24 cellular contexts compared by ENCODE assay signal in genomic region chr17:80799553-80800403, GRCh38.
DNase-seq lines count a peak whose midpoint lies in the region.
"Had no signal": no experiment of that assay in that cellular context is flagged by ENCODE, and none has a peak within 500 bp of the region (broad histone marks: within the 10 kb centered on the region; RNA-seq: fewer than 3 reads in every experiment).

No MANE protein-coding gene starts in this region.

- peak overlapping the region; percentile 52 for H4K91ac ChIP-seq in mesenchymal stem cell (ENCODE audit: low read length)

- DNase-seq in DMS153 (lab: John Stamatoyannopoulos, UW) (peak; percentile 91), SHP77 treated with DMSO at 0.1 percent for 48 hours (lab: John Stamatoyannopoulos, UW) (peak; percentile 92), mesenchymal stem cell (no peak), NCI-H187 (lab: John Stamatoyannopoulos, UW) (no peak), AG20443 (ENCODE audit: low spot score) (no peak)
- no peak for DNase-seq in activated T-helper 1 cell treated with anti-CD3 and anti-CD28 coated beads, Interleukin-12 subunit alpha, Interleukin-12 subunit beta, Interleukin-2, Interleukin-4 antibody, amounts not matched to agents 30 ng/mL and 10 ng/mL and 1 ng/mL, durations not matched to agents 14 hours and 24 hours and 36 hours (ENCODE audit: low spot score)
- no peak for DNase-seq in NK-92 treated with Interleukin-12 subunit alpha and Interleukin-12 subunit beta, amount 100 ng/mL, for 24 hours (lab: John Stamatoyannopoulos, UW)
- DNase-seq: activated gamma-delta T cell treated with Interleukin-2 at 50 U/mL for 16 hours; Calu3; central memory CD4-positive, alpha-beta T cell; effector CD8-positive, alpha-beta T cell; esophagus squamous epithelium; left cardiac atrium; MM.1S; NCI-H1694; NCI-H446 treated with DMSO at 0.1 percent for 48 hours; SJCRH30; stimulated activated CD4-positive, alpha-beta T cell treated with anti-CD3 and anti-CD28 coated beads, Interleukin-4, amount 100 ng/mL, for 24 hours; upper lobe of right lung; WERI-Rb-1 had no signal

- peak overlapping the region in 1 of 2 experiments; percentile 24 for H3K18ac ChIP-seq in mesenchymal stem cell (ENCODE audit: low read depth in 1 of 2, low read length in 2 of 2)

- H3K14ac ChIP-seq in mesenchymal stem cell (ENCODE audit: low read length in 2 of 2), result peak overlapping the region in 1 of 2 experiments; percentile 74

- no peak overlapping the region for H2BK12ac ChIP-seq in mesenchymal stem cell (ENCODE audit: low read length in 2 of 2)

- peaks cover 20% of the 10 kb centered on the region for H3K36me3 Mint-ChIP-seq in activated T-helper 1 cell treated with anti-CD3 and anti-CD28 coated beads, Interleukin-12 subunit alpha, Interleukin-12 subunit beta, Interleukin-2, Interleukin-4 antibody, amounts not matched to agents 30 ng/mL and 10 ng/mL and 1 ng/mL, durations not matched to agents 14 hours and 24 hours and 36 hours (ENCODE audit: low read depth)

- no peaks in the 10 kb centered on the region for H3K27me3 ChIP-seq in HUES6 (ENCODE audit: control insufficient read depth, insufficient read depth, low read length)
- no peaks in the 10 kb centered on the region for H3K27me3 ChIP-seq in mesenchymal stem cell (ENCODE audit: control insufficient read depth in 1 of 2, insufficient read depth in 1 of 2, low read length in 2 of 2)
- H3K27me3 ChIP-seq: esophagus squamous epithelium, SJCRH30, upper lobe of right lung had no signal

- H3K4ac ChIP-seq in mesenchymal stem cell (ENCODE audit: low read depth in 1 of 2, low read length in 2 of 2), result no peak overlapping the region

- 94% methylated on average over 38 of the region's 38 CpGs for WGBS in mesenchymal stem cell

- peaks cover 26% of the 10 kb centered on the region for H3K4me1 Mint-ChIP-seq in activated T-helper 1 cell treated with anti-CD3 and anti-CD28 coated beads, Interleukin-12 subunit alpha, Interleukin-12 subunit beta, Interleukin-2, Interleukin-4 antibody, amounts not matched to agents 30 ng/mL and 10 ng/mL and 1 ng/mL, durations not matched to agents 14 hours and 24 hours and 36 hours (ENCODE audit: low read depth)

- no peak overlapping the region for H3K4me2 ChIP-seq in mesenchymal stem cell (ENCODE audit: low read length, poor library complexity, severe bottlenecking)

- H3K4me1 ChIP-seq in HUES6 (ENCODE audit: control insufficient read depth, insufficient read depth, low read length) (peaks cover 7% of the 10 kb centered on the region; the same call in 1 of the 2 replicates), mesenchymal stem cell (ENCODE audit: control insufficient read depth, insufficient read depth, low read depth, low read length) (peaks cover 22% of the 10 kb centered on the region)
- H3K4me1 ChIP-seq: HAP-1 had no signal

- H2AK5ac ChIP-seq in mesenchymal stem cell (ENCODE audit: low read length, severe bottlenecking), result no peak overlapping the region

- H3K4me3 ChIP-seq in HUES6 (ENCODE audit: low read depth, low read length) (no peak overlapping the region), mesenchymal stem cell (ENCODE audit: insufficient read depth in 1 of 2, low read depth in 1 of 2, low read length in 2 of 2) (no peak overlapping the region)
- H3K4me3 ChIP-seq: esophagus squamous epithelium, HAP-1, SJCRH30, skin epidermis, upper lobe of right lung had no signal

- peaks cover 36% of the 10 kb centered on the region for H3K79me1 ChIP-seq in mesenchymal stem cell (replicated peaks; ENCODE audit: low read length, poor library complexity, severe bottlenecking)

- H3K27ac ChIP-seq in HUES6 (ENCODE audit: low read depth, low read length) (no peak overlapping the region), mesenchymal stem cell (ENCODE audit: low read length, poor library complexity, severe bottlenecking) (no peak overlapping the region)
- H3K27ac ChIP-seq: esophagus squamous epithelium, SJCRH30, skin epidermis, upper lobe of right lung, WERI-Rb-1 had no signal

- H2BK5ac ChIP-seq in mesenchymal stem cell (ENCODE audit: low read depth, low read length, poor library complexity, severe bottlenecking), result no peak overlapping the region

- H4K8ac ChIP-seq in mesenchymal stem cell (ENCODE audit: low read length), result peak overlapping the region; percentile 35

- H3K27me3 Mint-ChIP-seq in activated T-helper 1 cell treated with anti-CD3 and anti-CD28 coated beads, Interleukin-12 subunit alpha, Interleukin-12 subunit beta, Interleukin-2, Interleukin-4 antibody, amounts not matched to agents 30 ng/mL and 10 ng/mL and 1 ng/mL, durations not matched to agents 14 hours and 24 hours and 36 hours (ENCODE audit: insufficient read depth), result no peaks in the 10 kb centered on the region

- no peak overlapping the region for H3K23ac ChIP-seq in mesenchymal stem cell (ENCODE audit: low read length in 2 of 2)

- intact Hi-C loops in activated T-helper 1 cell treated with anti-CD3 and anti-CD28 coated beads, Interleukin-12 subunit alpha, Interleukin-12 subunit beta, Interleukin-2, Interleukin-4 antibody, amounts not matched to agents 30 ng/mL and 10 ng/mL and 1 ng/mL, durations not matched to agents 14 hours and 24 hours and 36 hours (cut with micrococcal nuclease), result no loop called here

- no peak overlapping the region for H3K4me3 Mint-ChIP-seq in activated T-helper 1 cell treated with anti-CD3 and anti-CD28 coated beads, Interleukin-12 subunit alpha, Interleukin-12 subunit beta, Interleukin-2, Interleukin-4 antibody, amounts not matched to agents 30 ng/mL and 10 ng/mL and 1 ng/mL, durations not matched to agents 14 hours and 24 hours and 36 hours
- H3K4me3 Mint-ChIP-seq: mesothelial cell of epicardium had no signal

- H3K27ac Mint-ChIP-seq in activated T-helper 1 cell treated with anti-CD3 and anti-CD28 coated beads, Interleukin-12 subunit alpha, Interleukin-12 subunit beta, Interleukin-2, Interleukin-4 antibody, amounts not matched to agents 30 ng/mL and 10 ng/mL and 1 ng/mL, durations not matched to agents 14 hours and 24 hours and 36 hours, result no peak overlapping the region

- H3K36me3 ChIP-seq in HUES6 (ENCODE audit: control insufficient read depth, insufficient read depth, low read length) (peaks cover 3% of the 10 kb centered on the region; the same call in 1 of the 2 replicates), mesenchymal stem cell (ENCODE audit: control insufficient read depth in 1 of 2, insufficient read depth in 2 of 2, low read depth in 1 of 2, low read length in 2 of 2) (peaks cover 7 to 51% of the 10 kb centered on the region in 2 experiments)
- H3K36me3 ChIP-seq: HAP-1, upper lobe of right lung had no signal

- H3K9me3 ChIP-seq in HUES6 (ENCODE audit: control insufficient read depth, insufficient read depth, low read depth, low read length) (no peaks in the 10 kb centered on the region), mesenchymal stem cell (ENCODE audit: control insufficient read depth, low read length) (no peaks in the 10 kb centered on the region)
- H3K9me3 ChIP-seq: esophagus squamous epithelium, HAP-1, SJCRH30, upper lobe of right lung had no signal

- H2BK15ac ChIP-seq in mesenchymal stem cell (ENCODE audit: low read depth, poor library complexity, severe bottlenecking), result no peak overlapping the region

- no peaks in the 10 kb centered on the region for H3K9me3 Mint-ChIP-seq in activated T-helper 1 cell treated with anti-CD3 and anti-CD28 coated beads, Interleukin-12 subunit alpha, Interleukin-12 subunit beta, Interleukin-2, Interleukin-4 antibody, amounts not matched to agents 30 ng/mL and 10 ng/mL and 1 ng/mL, durations not matched to agents 14 hours and 24 hours and 36 hours
- H3K9me3 Mint-ChIP-seq: mesothelial cell of epicardium had no signal

- H2AFZ ChIP-seq in mesenchymal stem cell (ENCODE audit: low read depth, low read length), result no peak overlapping the region

- H2BK120ac ChIP-seq in mesenchymal stem cell (ENCODE audit: low read depth, low read length), result no peak overlapping the region

- H3K9ac ChIP-seq in HUES6 (ENCODE audit: low read length), result peak overlapping the region; percentile 4
- no peak overlapping the region for H3K9ac ChIP-seq in mesenchymal stem cell (ENCODE audit: low read length)

Comparison
In these comparisons a context has a peak if more than half of its experiments do, and no peak if none do; other contexts are left out.
1. DNase-seq: peak in DMS153 (single experiment) and SHP77 treated with DMSO at 0.1 percent for 48 hours (single experiment); none in mesenchymal stem cell (single experiment), NCI-H187 (0 of 2), AG20443 (single experiment), activated T-helper 1 cell treated with anti-CD3 and anti-CD28 coated beads, Interleukin-12 subunit alpha, Interleukin-12 subunit beta, Interleukin-2, Interleukin-4 antibody, amounts not matched to agents 30 ng/mL and 10 ng/mL and 1 ng/mL, durations not matched to agents 14 hours and 24 hours and 36 hours (single experiment) and NK-92 treated with Interleukin-12 subunit alpha and Interleukin-12 subunit beta, amount 100 ng/mL, for 24 hours (single experiment).